In genomic region chr13:110770678-110771077, GRCh38 we compare ENCODE assay signal across 18 cellular contexts.
"Had no signal": no experiment of that assay in that cellular context is flagged by ENCODE, and none has a peak within 500 bp of the region (broad histone marks: within the 10 kb centered on the region; RNA-seq: fewer than 3 reads in every experiment).

No MANE protein-coding gene starts in this region.

- H3K4me1 ChIP-seq: prostate gland, tibial nerve, upper lobe of right lung, uterus had no signal

- ATAC-seq: effector memory CD8-positive, alpha-beta T cell; naive thymus-derived CD8-positive, alpha-beta T cell had no signal

- H3K36me3 ChIP-seq: prostate gland, thoracic aorta, tibial nerve, upper lobe of right lung, uterus had no signal

- H3K4me3 ChIP-seq: prostate gland, skin epidermis, thoracic aorta, tibial nerve, upper lobe of right lung, uterus had no signal

- DNase-seq: cortex of kidney; effector memory CD8-positive, alpha-beta T cell; erythroblast; head of caudate nucleus; naive thymus-derived CD8-positive, alpha-beta T cell; nephron progenitor cell; nucleus accumbens; stimulated activated CD4-positive, alpha-beta T cell treated with anti-CD3 and anti-CD28 coated beads, Interleukin-15, amount 100 ng/mL, for 24 hours; stimulated activated CD4-positive, alpha-beta T cell treated with anti-CD3 and anti-CD28 coated beads, Interleukin-2, amount 100 ng/mL, for 48 hours; upper lobe of right lung had no signal

- H3K27ac ChIP-seq: prostate gland, thoracic aorta, tibial nerve, upper lobe of right lung had no signal

- H3K27me3 ChIP-seq: upper lobe of right lung, uterus had no signal

- FAIRE-seq: endometrium, frontal cortex, keratinocyte had no signal

- H3K9me3 ChIP-seq: prostate gland, thoracic aorta, tibial nerve, upper lobe of right lung, uterus had no signal
